1 cellular context compared by ENCODE assay signal in the genomic region with DNA sequence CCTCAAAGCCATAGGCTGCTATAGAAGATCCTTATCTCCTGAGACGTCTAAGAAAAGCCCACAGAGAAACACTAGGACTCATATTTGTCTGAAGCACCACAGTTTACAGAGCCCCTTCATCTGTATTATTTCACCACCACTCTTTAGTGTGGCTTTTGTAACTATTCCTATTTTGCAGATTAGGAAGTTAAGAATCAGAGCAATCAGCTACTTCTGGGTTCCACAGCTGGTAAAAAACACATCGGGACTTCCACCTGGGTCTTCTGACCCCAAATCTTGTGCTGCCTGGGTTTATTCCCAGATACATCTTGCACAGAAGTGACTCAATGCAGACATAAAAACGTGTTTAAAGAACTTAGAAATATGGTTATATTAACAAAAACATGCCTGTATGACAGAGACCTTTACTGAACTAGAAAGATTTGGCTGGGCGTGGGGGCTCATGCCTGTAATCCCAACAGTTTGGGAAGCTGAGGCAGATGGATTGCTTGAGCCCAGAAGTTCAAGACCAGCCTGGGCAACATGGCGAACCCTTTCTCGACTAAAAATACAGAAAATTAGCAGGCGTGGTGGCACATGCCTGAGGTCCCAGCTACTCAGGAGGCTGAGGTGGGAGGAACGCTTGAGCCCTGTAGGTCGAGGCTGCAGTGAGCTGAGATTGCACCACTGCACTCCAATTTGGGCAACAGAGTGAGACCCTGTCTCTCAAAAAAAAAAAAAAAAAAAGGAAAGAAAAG.
TF ChIP-seq lines count a peak whose summit lies in the region.

No MANE protein-coding gene starts in this region.

TF ChIP-seq in neural cell, 6 proteins besides CTCF, POLR2A, EP300 and RAD21:
- TF ChIP-seq EZH2 (IDR thresholded peaks at IDR 0.05; ENCODE audit: borderline replicate concordance, insufficient read depth, low read length, poor library complexity, severe bottlenecking) (no peak), SMC3 (conservative IDR thresholded peaks at IDR 0.05; ENCODE audit: poor library complexity) (no peak), TAF1 (IDR thresholded peaks at IDR 0.05; ENCODE audit: low read depth) (no peak), POLR2AphosphoS5 (IDR thresholded peaks at IDR 0.05) (no peak), MXI1 (conservative IDR thresholded peaks at IDR 0.05; ENCODE audit: poor library complexity, severe bottlenecking) (no peak)
- TF ChIP-seq, protein P1, sequence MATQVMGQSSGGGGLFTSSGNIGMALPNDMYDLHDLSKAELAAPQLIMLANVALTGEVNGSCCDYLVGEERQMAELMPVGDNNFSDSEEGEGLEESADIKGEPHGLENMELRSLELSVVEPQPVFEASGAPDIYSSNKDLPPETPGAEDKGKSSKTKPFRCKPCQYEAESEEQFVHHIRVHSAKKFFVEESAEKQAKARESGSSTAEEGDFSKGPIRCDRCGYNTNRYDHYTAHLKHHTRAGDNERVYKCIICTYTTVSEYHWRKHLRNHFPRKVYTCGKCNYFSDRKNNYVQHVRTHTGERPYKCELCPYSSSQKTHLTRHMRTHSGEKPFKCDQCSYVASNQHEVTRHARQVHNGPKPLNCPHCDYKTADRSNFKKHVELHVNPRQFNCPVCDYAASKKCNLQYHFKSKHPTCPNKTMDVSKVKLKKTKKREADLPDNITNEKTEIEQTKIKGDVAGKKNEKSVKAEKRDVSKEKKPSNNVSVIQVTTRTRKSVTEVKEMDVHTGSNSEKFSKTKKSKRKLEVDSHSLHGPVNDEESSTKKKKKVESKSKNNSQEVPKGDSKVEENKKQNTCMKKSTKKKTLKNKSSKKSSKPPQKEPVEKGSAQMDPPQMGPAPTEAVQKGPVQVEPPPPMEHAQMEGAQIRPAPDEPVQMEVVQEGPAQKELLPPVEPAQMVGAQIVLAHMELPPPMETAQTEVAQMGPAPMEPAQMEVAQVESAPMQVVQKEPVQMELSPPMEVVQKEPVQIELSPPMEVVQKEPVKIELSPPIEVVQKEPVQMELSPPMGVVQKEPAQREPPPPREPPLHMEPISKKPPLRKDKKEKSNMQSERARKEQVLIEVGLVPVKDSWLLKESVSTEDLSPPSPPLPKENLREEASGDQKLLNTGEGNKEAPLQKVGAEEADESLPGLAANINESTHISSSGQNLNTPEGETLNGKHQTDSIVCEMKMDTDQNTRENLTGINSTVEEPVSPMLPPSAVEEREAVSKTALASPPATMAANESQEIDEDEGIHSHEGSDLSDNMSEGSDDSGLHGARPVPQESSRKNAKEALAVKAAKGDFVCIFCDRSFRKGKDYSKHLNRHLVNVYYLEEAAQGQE (IDR thresholded peaks at IDR 0.05; ENCODE audit: borderline replicate concordance) = no peak
